ENCODE assay signal across 1 cellular context in genomic region chr2:218567797-218568189, GRCh38.
A peak's percentile ranks its signal among the peaks of the same experiment; 100 is the strongest.
TF ChIP-seq lines count a peak whose summit lies in the region.

No MANE protein-coding gene starts in this region.

TF ChIP-seq in HepG2, 621 proteins besides CTCF, POLR2A, EP300 and RAD21 (continued from another document):
- TF ChIP-seq ZNF12 (CRISPR knock-in tag; IDR thresholded peaks at IDR 0.05) (peak; percentile 2; the same call in 1 of the 2 replicates), NONO (IDR thresholded peaks at IDR 0.05) (no peak), NONO (CRISPR knock-in tag; conservative IDR thresholded peaks at IDR 0.05) (0 out of 2 replicates have a peak, but pooled peaks have one; percentile 11), PHB2 (IDR thresholded peaks at IDR 0.05; ENCODE audit: partially characterized antibody) (no peak), U2AF2 (IDR thresholded peaks at IDR 0.05; ENCODE audit: low read depth, low read length) (no peak), MYC (CRISPR knock-in tag; IDR thresholded peaks at IDR 0.05; ENCODE audit: borderline replicate concordance) (no peak), ZNF616 (CRISPR knock-in tag; IDR thresholded peaks at IDR 0.05; ENCODE audit: low read depth) (no peak), PCBP1 (IDR thresholded peaks at IDR 0.05; ENCODE audit: borderline replicate concordance, low read depth, low read length) (no peak), USF2 (IDR thresholded peaks at IDR 0.05; ENCODE audit: low read depth, low read length) (no peak), USF2 (CRISPR knock-in tag; IDR thresholded peaks at IDR 0.05; ENCODE audit: borderline replicate concordance) (no peak), ZUFSP (CRISPR knock-in tag; IDR thresholded peaks at IDR 0.05; ENCODE audit: borderline replicate concordance) (no peak), ZNF577 (CRISPR knock-in tag; IDR thresholded peaks at IDR 0.05; ENCODE audit: borderline replicate concordance, low read depth) (0 out of 2 replicates have a peak, but pooled peaks have one; percentile 61), ISX (CRISPR knock-in tag; conservative IDR thresholded peaks at IDR 0.05) (0 out of 2 replicates have a peak, but pooled peaks have one; percentile 4), ZNF484 (CRISPR knock-in tag; IDR thresholded peaks at IDR 0.05; ENCODE audit: borderline replicate concordance, low read depth) (0 out of 2 replicates have a peak, but pooled peaks have one; percentile 29), ZSCAN9 (CRISPR knock-in tag; IDR thresholded peaks at IDR 0.05; ENCODE audit: borderline replicate concordance) (peak; percentile 9; the same call in 1 of the 2 replicates), SALL1 (CRISPR knock-in tag; IDR thresholded peaks at IDR 0.05) (no peak), CENPT (CRISPR knock-in tag; IDR thresholded peaks at IDR 0.05; ENCODE audit: low read depth) (no peak), NKX3-1 (CRISPR knock-in tag; IDR thresholded peaks at IDR 0.05) (0 out of 2 replicates have a peak, but pooled peaks have one; percentile 2), ZNF549 (CRISPR knock-in tag; IDR thresholded peaks at IDR 0.05) (no peak), ZNF350 (CRISPR knock-in tag; IDR thresholded peaks at IDR 0.05; ENCODE audit: borderline replicate concordance, low read depth) (no peak), STAT5B (CRISPR knock-in tag; IDR thresholded peaks at IDR 0.05) (0 out of 2 replicates have a peak, but pooled peaks have one; percentile 1), ZBTB46 (CRISPR knock-in tag; IDR thresholded peaks at IDR 0.05; ENCODE audit: borderline replicate concordance) (peak; percentile 42; the same call in 1 of the 2 replicates), ZNF879 (CRISPR knock-in tag; IDR thresholded peaks at IDR 0.05) (no peak), ZNF205 (CRISPR knock-in tag; IDR thresholded peaks at IDR 0.05) (no peak; the same call in 1 of the 2 replicates), ZNF674 (CRISPR knock-in tag; IDR thresholded peaks at IDR 0.05; ENCODE audit: low read depth) (0 out of 2 replicates have a peak, but pooled peaks have one; percentile 17)
- TF ChIP-seq, protein P1, sequence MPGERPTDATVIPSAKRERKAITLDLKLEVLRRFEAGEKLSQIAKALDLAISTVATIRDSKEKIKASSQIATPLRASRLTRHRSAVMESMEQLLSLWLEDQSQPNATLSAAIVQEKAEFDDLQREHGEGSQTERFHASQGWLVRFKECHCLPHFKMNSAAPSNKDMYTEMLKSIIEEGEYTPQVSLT (CRISPR knock-in tag; IDR thresholded peaks at IDR 0.05; ENCODE audit: borderline replicate concordance, low read depth) = no peak
- TF ChIP-seq, protein P2, sequence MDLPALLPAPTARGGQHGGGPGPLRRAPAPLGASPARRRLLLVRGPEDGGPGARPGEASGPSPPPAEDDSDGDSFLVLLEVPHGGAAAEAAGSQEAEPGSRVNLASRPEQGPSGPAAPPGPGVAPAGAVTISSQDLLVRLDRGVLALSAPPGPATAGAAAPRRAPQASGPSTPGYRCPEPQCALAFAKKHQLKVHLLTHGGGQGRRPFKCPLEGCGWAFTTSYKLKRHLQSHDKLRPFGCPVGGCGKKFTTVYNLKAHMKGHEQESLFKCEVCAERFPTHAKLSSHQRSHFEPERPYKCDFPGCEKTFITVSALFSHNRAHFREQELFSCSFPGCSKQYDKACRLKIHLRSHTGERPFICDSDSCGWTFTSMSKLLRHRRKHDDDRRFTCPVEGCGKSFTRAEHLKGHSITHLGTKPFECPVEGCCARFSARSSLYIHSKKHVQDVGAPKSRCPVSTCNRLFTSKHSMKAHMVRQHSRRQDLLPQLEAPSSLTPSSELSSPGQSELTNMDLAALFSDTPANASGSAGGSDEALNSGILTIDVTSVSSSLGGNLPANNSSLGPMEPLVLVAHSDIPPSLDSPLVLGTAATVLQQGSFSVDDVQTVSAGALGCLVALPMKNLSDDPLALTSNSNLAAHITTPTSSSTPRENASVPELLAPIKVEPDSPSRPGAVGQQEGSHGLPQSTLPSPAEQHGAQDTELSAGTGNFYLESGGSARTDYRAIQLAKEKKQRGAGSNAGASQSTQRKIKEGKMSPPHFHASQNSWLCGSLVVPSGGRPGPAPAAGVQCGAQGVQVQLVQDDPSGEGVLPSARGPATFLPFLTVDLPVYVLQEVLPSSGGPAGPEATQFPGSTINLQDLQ (CRISPR knock-in tag; IDR thresholded peaks at IDR 0.05) = no peak; the same call in 1 of the 2 replicates
- TF ChIP-seq, protein P3, sequence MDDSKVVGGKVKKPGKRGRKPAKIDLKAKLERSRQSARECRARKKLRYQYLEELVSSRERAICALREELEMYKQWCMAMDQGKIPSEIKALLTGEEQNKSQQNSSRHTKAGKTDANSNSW (CRISPR knock-in tag; IDR thresholded peaks at IDR 0.05; ENCODE audit: borderline replicate concordance) = no peak
